Comparison of ENCODE assay signal across 1 cellular context in the genomic region with DNA sequence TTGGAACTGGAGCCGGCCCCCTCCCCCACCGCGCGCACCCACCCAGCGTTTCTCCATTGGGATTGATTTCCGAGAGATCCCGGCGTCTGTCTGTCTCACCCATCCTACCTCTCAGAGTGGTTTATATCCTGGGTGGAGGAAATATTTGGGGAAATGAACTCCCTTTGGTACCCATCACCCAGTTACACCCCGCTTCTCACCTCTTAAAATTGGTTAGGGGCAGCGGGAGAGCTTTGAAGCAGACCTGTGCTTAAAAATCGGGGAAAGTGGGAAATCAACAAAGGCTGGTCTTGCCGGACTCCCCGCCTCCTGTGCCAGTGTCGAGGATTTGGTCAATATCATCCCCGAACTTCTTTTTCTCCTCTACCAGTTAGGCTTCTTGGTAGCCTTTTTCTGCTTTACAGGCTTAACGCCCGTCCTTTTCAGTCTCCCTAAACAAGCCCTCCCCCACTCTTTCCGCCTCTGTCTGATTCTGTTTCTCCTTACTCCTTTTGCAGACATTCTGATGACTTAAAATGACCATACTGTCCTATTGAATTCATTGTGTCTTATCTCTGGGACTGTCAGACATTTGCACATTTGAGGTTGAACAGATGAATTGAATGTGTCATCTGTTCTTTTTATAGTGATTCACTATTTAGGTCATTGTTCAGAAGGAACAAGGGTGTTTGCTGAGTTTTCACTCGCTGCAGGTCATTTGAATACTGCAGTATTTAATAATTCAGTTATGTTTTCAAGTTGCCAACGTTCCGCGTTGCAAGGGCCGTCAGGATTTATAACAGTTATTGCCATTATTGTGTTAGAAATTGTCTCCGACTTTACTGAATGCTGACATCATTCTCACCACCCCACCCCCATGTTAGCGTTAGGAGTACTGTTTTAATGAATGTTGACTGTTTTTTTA.
TF ChIP-seq lines count a peak whose summit lies in the region.

No MANE protein-coding gene starts in this region.

TF ChIP-seq in K562, 482 proteins besides CTCF, POLR2A, EP300 and RAD21 (continued from another document):
- TF ChIP-seq, protein P1, sequence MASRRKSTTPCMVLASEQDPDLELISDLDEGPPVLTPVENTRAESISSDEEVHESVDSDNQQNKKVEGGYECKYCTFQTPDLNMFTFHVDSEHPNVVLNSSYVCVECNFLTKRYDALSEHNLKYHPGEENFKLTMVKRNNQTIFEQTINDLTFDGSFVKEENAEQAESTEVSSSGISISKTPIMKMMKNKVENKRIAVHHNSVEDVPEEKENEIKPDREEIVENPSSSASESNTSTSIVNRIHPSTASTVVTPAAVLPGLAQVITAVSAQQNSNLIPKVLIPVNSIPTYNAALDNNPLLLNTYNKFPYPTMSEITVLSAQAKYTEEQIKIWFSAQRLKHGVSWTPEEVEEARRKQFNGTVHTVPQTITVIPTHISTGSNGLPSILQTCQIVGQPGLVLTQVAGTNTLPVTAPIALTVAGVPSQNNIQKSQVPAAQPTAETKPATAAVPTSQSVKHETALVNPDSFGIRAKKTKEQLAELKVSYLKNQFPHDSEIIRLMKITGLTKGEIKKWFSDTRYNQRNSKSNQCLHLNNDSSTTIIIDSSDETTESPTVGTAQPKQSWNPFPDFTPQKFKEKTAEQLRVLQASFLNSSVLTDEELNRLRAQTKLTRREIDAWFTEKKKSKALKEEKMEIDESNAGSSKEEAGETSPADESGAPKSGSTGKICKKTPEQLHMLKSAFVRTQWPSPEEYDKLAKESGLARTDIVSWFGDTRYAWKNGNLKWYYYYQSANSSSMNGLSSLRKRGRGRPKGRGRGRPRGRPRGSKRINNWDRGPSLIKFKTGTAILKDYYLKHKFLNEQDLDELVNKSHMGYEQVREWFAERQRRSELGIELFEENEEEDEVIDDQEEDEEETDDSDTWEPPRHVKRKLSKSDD (conservative IDR thresholded peaks at IDR 0.05; ENCODE audit: low read length) = no peak
- TF ChIP-seq ZNF24 (IDR thresholded peaks at IDR 0.05) (no peak), SMARCC2 (IDR thresholded peaks at IDR 0.05; ENCODE audit: low read depth) (peak; percentile 57), BHLHE40 (IDR thresholded peaks at IDR 0.05; ENCODE audit: low read length) (no peak), ZNF316 (IDR thresholded peaks at IDR 0.05) (peak; percentile 40), EP400 (IDR thresholded peaks at IDR 0.05) (peak; percentile 58; the same call in 1 of the 2 replicates), VEZF1 (CRISPR knock-in tag; IDR thresholded peaks at IDR 0.05) (no peak), EWSR1 (IDR thresholded peaks at IDR 0.05; ENCODE audit: borderline replicate concordance, low read depth, partially characterized antibody) (no peak), MECOM (CRISPR knock-in tag; IDR thresholded peaks at IDR 0.05) (0 out of 2 replicates have a peak, but pooled peaks have one; percentile 17), CHD2 (IDR thresholded peaks at IDR 0.05; ENCODE audit: low read depth, low read length) (no peak), CREB1 (IDR thresholded peaks at IDR 0.05) (peak; percentile 74; the same call in 1 of the 2 replicates), CREB1 (CRISPR knock-in tag; IDR thresholded peaks at IDR 0.05) (0 out of 2 replicates have a peak, but pooled peaks have one; percentile 48), MEIS2 (IDR thresholded peaks at IDR 0.05; ENCODE audit: partially characterized antibody) (peak; percentile 86), SOX6 (IDR thresholded peaks at IDR 0.05) (peak; percentile 77), RBM15 (IDR thresholded peaks at IDR 0.05; ENCODE audit: insufficient read depth, low read length) (no peak), TBP (optimal IDR thresholded peaks at IDR 0.05; ENCODE audit: low read depth, low read length) (peak; percentile 37), HDAC1 (IDR thresholded peaks at IDR 0.05) (peak in 1 of 2 experiments; percentile 77; a peak in 2 of 4 replicates), NCOA1 (IDR thresholded peaks at IDR 0.05; ENCODE audit: low read depth) (peak; percentile 18; the same call in 1 of the 2 replicates), THRAP3 (IDR thresholded peaks at IDR 0.05; ENCODE audit: borderline replicate concordance) (0 out of 2 replicates have a peak, but pooled peaks have one; percentile 72), LEF1 (IDR thresholded peaks at IDR 0.05) (peak; percentile 70), DIDO1 (tag; IDR thresholded peaks at IDR 0.05; ENCODE audit: low read depth) (0 out of 2 replicates have a peak, but pooled peaks have one; percentile 15), ARID1B (IDR thresholded peaks at IDR 0.05) (peak; percentile 75), MYBL2 (IDR thresholded peaks at IDR 0.05; ENCODE audit: low read depth) (0 out of 2 replicates have a peak, but pooled peaks have one; percentile 23), MYBL2 (CRISPR knock-in tag; IDR thresholded peaks at IDR 0.05; ENCODE audit: borderline replicate concordance) (no peak), BRD4 (IDR thresholded peaks at IDR 0.05) (0 out of 2 replicates have a peak, but pooled peaks have one; percentile 63), CREM (IDR thresholded peaks at IDR 0.05; ENCODE audit: low read depth) (0 out of 2 replicates have a peak, but pooled peaks have one; percentile 32), ZNF318 (IDR thresholded peaks at IDR 0.05; ENCODE audit: borderline replicate concordance in 1 of 2, low read depth in 1 of 2) (no peak; a peak in 1 of 4 replicates), ATF3 (IDR thresholded peaks at IDR 0.05) (peak; percentile 87), ATF3 (CRISPR knock-in tag; conservative IDR thresholded peaks at IDR 0.05) (peak; percentile 33; the same call in 1 of the 2 replicates)
- TF ChIP-seq, protein P2, sequence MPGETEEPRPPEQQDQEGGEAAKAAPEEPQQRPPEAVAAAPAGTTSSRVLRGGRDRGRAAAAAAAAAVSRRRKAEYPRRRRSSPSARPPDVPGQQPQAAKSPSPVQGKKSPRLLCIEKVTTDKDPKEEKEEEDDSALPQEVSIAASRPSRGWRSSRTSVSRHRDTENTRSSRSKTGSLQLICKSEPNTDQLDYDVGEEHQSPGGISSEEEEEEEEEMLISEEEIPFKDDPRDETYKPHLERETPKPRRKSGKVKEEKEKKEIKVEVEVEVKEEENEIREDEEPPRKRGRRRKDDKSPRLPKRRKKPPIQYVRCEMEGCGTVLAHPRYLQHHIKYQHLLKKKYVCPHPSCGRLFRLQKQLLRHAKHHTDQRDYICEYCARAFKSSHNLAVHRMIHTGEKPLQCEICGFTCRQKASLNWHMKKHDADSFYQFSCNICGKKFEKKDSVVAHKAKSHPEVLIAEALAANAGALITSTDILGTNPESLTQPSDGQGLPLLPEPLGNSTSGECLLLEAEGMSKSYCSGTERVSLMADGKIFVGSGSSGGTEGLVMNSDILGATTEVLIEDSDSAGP (CRISPR knock-in tag; IDR thresholded peaks at IDR 0.05) = no peak
- TF ChIP-seq, protein P3, sequence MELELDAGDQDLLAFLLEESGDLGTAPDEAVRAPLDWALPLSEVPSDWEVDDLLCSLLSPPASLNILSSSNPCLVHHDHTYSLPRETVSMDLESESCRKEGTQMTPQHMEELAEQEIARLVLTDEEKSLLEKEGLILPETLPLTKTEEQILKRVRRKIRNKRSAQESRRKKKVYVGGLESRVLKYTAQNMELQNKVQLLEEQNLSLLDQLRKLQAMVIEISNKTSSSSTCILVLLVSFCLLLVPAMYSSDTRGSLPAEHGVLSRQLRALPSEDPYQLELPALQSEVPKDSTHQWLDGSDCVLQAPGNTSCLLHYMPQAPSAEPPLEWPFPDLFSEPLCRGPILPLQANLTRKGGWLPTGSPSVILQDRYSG (tag; conservative IDR thresholded peaks at IDR 0.05; ENCODE audit: low read depth) = no peak
- TF ChIP-seq, protein P4, sequence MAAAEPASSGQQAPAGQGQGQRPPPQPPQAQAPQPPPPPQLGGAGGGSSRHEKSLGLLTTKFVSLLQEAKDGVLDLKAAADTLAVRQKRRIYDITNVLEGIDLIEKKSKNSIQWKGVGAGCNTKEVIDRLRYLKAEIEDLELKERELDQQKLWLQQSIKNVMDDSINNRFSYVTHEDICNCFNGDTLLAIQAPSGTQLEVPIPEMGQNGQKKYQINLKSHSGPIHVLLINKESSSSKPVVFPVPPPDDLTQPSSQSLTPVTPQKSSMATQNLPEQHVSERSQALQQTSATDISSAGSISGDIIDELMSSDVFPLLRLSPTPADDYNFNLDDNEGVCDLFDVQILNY (CRISPR knock-in tag; IDR thresholded peaks at IDR 0.05) = no peak
